1 cellular context compared by ENCODE assay signal in genomic region chr12:92551853-92552397, GRCh38.
TF ChIP-seq lines count a peak whose summit lies in the region.

No MANE protein-coding gene starts in this region.

TF ChIP-seq in GM12878, 131 proteins besides CTCF, POLR2A, EP300 and RAD21 (continued from another document):
- TF ChIP-seq HDGF (IDR thresholded peaks at IDR 0.05), result peak; percentile 71
- no peak for TF ChIP-seq YBX1 (IDR thresholded peaks at IDR 0.05)
- peak; percentile 96 for TF ChIP-seq IRF4 (IDR thresholded peaks at IDR 0.05; ENCODE audit: low read depth, low read length)
- TF ChIP-seq BCLAF1 (IDR thresholded peaks at IDR 0.05), result no peak
- no peak for TF ChIP-seq SREBF1 (IDR thresholded peaks at IDR 0.05; ENCODE audit: low read length)
- TF ChIP-seq ZBTB40 (IDR thresholded peaks at IDR 0.05; ENCODE audit: borderline replicate concordance), result no peak; the same call in 1 of the 2 replicates
- no peak for TF ChIP-seq RCOR1 (conservative IDR thresholded peaks at IDR 0.05; ENCODE audit: low read depth, low read length)
- TF ChIP-seq FOXM1 (IDR thresholded peaks at IDR 0.05; ENCODE audit: low read depth, low read length), result no peak
- TF ChIP-seq NR2F1 (conservative IDR thresholded peaks at IDR 0.05), result peak; percentile 71; the same call in 1 of the 2 replicates
- peak; percentile 92 for TF ChIP-seq SKIL (IDR thresholded peaks at IDR 0.05; ENCODE audit: low read depth, poor library complexity, severe bottlenecking)
- peak; percentile 48; the same call in 1 of the 2 replicates for TF ChIP-seq MXI1 (IDR thresholded peaks at IDR 0.05; ENCODE audit: low read depth, low read length)
- TF ChIP-seq RFX5 (IDR thresholded peaks at IDR 0.05; ENCODE audit: low read depth, low read length), result no peak
- TF ChIP-seq MYB (IDR thresholded peaks at IDR 0.05; ENCODE audit: borderline replicate concordance, low read depth, low read length), result no peak
- TF ChIP-seq RBBP5 (conservative IDR thresholded peaks at IDR 0.05), result no peak
- peak; percentile 88; the same call in 1 of the 2 replicates for TF ChIP-seq PAX5 (IDR thresholded peaks at IDR 0.05; ENCODE audit: borderline replicate concordance, low read depth, low read length)
- TF ChIP-seq IKZF2 (IDR thresholded peaks at IDR 0.05), result peak; percentile 100
- no peak for TF ChIP-seq FOXK2 (IDR thresholded peaks at IDR 0.05)
- TF ChIP-seq BCL11A (IDR thresholded peaks at IDR 0.05; ENCODE audit: low read depth, low read length), result peak; percentile 98
- peak; percentile 93 for TF ChIP-seq ATF7 (IDR thresholded peaks at IDR 0.05; ENCODE audit: low read depth)
- no peak for TF ChIP-seq USF1 (IDR thresholded peaks at IDR 0.05; ENCODE audit: borderline replicate concordance, extremely low read length, insufficient read depth, low read depth, low read length)
- TF ChIP-seq, protein P1, sequence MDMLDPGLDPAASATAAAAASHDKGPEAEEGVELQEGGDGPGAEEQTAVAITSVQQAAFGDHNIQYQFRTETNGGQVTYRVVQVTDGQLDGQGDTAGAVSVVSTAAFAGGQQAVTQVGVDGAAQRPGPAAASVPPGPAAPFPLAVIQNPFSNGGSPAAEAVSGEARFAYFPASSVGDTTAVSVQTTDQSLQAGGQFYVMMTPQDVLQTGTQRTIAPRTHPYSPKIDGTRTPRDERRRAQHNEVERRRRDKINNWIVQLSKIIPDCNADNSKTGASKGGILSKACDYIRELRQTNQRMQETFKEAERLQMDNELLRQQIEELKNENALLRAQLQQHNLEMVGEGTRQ (IDR thresholded peaks at IDR 0.05; ENCODE audit: borderline replicate concordance, low read depth, low read length), result no peak
- TF ChIP-seq REST (IDR thresholded peaks at IDR 0.05; ENCODE audit: low read depth, low read length), result no peak
- TF ChIP-seq CBX5 (IDR thresholded peaks at IDR 0.05; ENCODE audit: low read depth), result no peak
- no peak for TF ChIP-seq ESRRA (IDR thresholded peaks at IDR 0.05; ENCODE audit: low read length)
- TF ChIP-seq PBX3 (IDR thresholded peaks at IDR 0.05; ENCODE audit: insufficient replicate concordance, low read depth, low read length), result no peak
- no peak for TF ChIP-seq ZNF274 (IDR thresholded peaks at IDR 0.05; ENCODE audit: insufficient read depth, insufficient read length)
- no peak for TF ChIP-seq FOS (IDR thresholded peaks at IDR 0.05; ENCODE audit: borderline replicate concordance, extremely low read depth, insufficient read length)
- no peak for TF ChIP-seq CEBPZ (IDR thresholded peaks at IDR 0.05; ENCODE audit: low read depth, low read length)
- TF ChIP-seq, protein P2, sequence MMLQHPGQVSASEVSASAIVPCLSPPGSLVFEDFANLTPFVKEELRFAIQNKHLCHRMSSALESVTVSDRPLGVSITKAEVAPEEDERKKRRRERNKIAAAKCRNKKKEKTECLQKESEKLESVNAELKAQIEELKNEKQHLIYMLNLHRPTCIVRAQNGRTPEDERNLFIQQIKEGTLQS (IDR thresholded peaks at IDR 0.05; ENCODE audit: borderline replicate concordance, extremely low read depth, low read depth, low read length), result no peak
- TF ChIP-seq STAT3 (IDR thresholded peaks at IDR 0.05; ENCODE audit: low read depth, low read length), result peak; percentile 83; the same call in 1 of the 2 replicates
- no peak for TF ChIP-seq CHD4 (IDR thresholded peaks at IDR 0.05)
